In the genomic region with DNA sequence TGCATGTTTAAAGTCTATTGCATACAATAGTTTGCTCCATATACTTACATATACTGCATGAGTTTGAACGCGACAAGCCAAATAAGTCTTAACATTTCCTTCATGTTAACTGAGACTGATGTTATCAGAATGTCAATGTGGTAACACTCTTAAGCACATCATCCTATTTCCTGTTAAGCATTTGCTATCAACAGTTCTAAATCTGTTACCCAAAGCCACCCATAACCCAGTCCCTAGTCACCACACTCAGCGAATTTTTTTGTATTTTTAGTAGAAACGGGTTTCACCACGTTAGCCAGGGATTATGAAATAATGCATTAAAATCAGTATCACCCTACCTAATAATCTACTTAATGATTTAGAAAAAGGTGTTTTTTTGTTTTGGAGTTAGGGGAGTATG, we compare ENCODE assay signal across 15 cellular contexts. TPM values are rescaled to one million over a fixed set of nuclear protein-coding genes. Genes with fewer than 3 reads are reported as not detected.
A peak's percentile ranks its signal among the peaks of the same experiment; 100 is the strongest.
DNase-seq lines count a peak whose midpoint lies in the region; ATAC-seq and TF ChIP-seq lines count a peak whose summit lies in the region.
"Had no signal": no experiment of that assay in that cellular context is flagged by ENCODE, and none has a peak within 500 bp of the region (broad histone marks: within the 10 kb centered on the region; RNA-seq: fewer than 3 reads in every experiment).

No MANE protein-coding gene starts in this region.

- peaks cover 68% of the 10 kb centered on the region for H3K36me3 ChIP-seq in CD8-positive, alpha-beta memory T cell (ENCODE audit: insufficient read depth, low read length)
- H3K36me3 ChIP-seq in mucosa of descending colon (ENCODE audit: low read depth) (peaks cover 18% of the 10 kb centered on the region), colonic mucosa (peaks cover 45% of the 10 kb centered on the region)

- peaks cover 23 to 88% (median 30%) of the 10 kb centered on the region in 3 donors for H3K36me3 Mint-ChIP-seq in CD8-positive, alpha-beta memory T cell
- peaks cover 6% of the 10 kb centered on the region for H3K36me3 Mint-ChIP-seq in IgD-negative memory B cell
- peaks cover 77% of the 10 kb centered on the region for H3K36me3 Mint-ChIP-seq in activated CD8-positive, alpha-beta T cell treated with anti-CD3 and anti-CD28 coated beads, Interleukin-2, amount 10 ng/mL, durations not matched to agents 7 days and 5 days (ENCODE audit: low read depth)

- peaks cover 67 to 84% (median 78%) of the 10 kb centered on the region in 3 donors for H3K4me1 Mint-ChIP-seq in CD8-positive, alpha-beta memory T cell
- H3K4me1 Mint-ChIP-seq in IgD-negative memory B cell: peaks cover 20 to 35% (median 35%) of the 10 kb centered on the region in 3 donors
- H3K4me1 Mint-ChIP-seq in activated CD8-positive, alpha-beta T cell treated with anti-CD3 and anti-CD28 coated beads, Interleukin-2, amount 10 ng/mL, durations not matched to agents 7 days and 5 days (ENCODE audit: low read depth): peaks cover 65% of the 10 kb centered on the region

- TF ChIP-seq CTCF in mucosa of descending colon (IDR thresholded peaks at IDR 0.05) (no peak), colonic mucosa (IDR thresholded peaks at IDR 0.05) (no peak)

- POLR2A ChIA-PET in CD8-positive, alpha-beta memory T cell (lab: Charles Lee): interaction anchor here (0.6 to 1.4 kb wide), 3 partner anchors 14 to 204 kb away, joined by 3 to 6 read pairs (median 5); no protein-coding TSS in a partner anchor
- POLR2A ChIA-PET in activated CD8-positive, alpha-beta T cell treated with anti-CD3 and anti-CD28 coated beads, Interleukin-2, amount 10 ng/mL, durations not matched to agents 7 days and 5 days (lab: Charles Lee): interaction anchor here (0.6 kb wide), 1 partner anchor 28 kb away, joined by 4 read pairs; no protein-coding TSS in a partner anchor

- no peaks in the 10 kb centered on the region for H3K9me3 ChIP-seq in CD8-positive, alpha-beta memory T cell (ENCODE audit: low read length)
- H3K9me3 ChIP-seq in mucosa of descending colon (no peaks in the 10 kb centered on the region), colonic mucosa (no peaks in the 10 kb centered on the region)
- H3K9me3 ChIP-seq: SJCRH30, tibial nerve had no signal

- intact Hi-C loops in mucosa of descending colon (cut with DNase I, micrococcal nuclease) (no loop called here), colonic mucosa (cut with DNase I) (loop anchor here (10.0 kb wide), 1 partner anchor 155 kb away; the partner anchor contains the start of gene SUPT16H)

- H3K4me1 ChIP-seq in CD8-positive, alpha-beta memory T cell (ENCODE audit: insufficient read depth, low read length): peaks cover 70% of the 10 kb centered on the region
- no peaks in the 10 kb centered on the region for H3K4me1 ChIP-seq in mucosa of descending colon (ENCODE audit: low read depth)
- no peaks in the 10 kb centered on the region for H3K4me1 ChIP-seq in colonic mucosa
- H3K4me1 ChIP-seq: SJCRH30 had no signal

- no peak overlapping the region for H3K4me3 ChIP-seq in CD8-positive, alpha-beta memory T cell (ENCODE audit: low read length)
- H3K4me3 ChIP-seq in mucosa of descending colon (no peak overlapping the region), colonic mucosa (no peak overlapping the region)
- H3K4me3 ChIP-seq: SJCRH30, tibial nerve had no signal

- H3K4me3 Mint-ChIP-seq in CD8-positive, alpha-beta memory T cell: peak overlapping the region; percentile 60 to 87 (median 76)
- H3K4me3 Mint-ChIP-seq in IgD-negative memory B cell: peak overlapping the region in 1 of 4 donors; percentile 62
- H3K4me3 Mint-ChIP-seq in activated CD8-positive, alpha-beta T cell treated with anti-CD3 and anti-CD28 coated beads, Interleukin-2, amount 10 ng/mL, durations not matched to agents 7 days and 5 days: peak overlapping the region; percentile 54

- CTCF ChIA-PET in CD8-positive, alpha-beta memory T cell (lab: Charles Lee): interaction anchor here (2.6 kb wide), 1 partner anchor 25 kb away, joined by 10 read pairs; no protein-coding TSS in a partner anchor
- CTCF ChIA-PET in activated CD8-positive, alpha-beta T cell treated with anti-CD3 and anti-CD28 coated beads, Interleukin-2, amount 10 ng/mL, durations not matched to agents 7 days and 5 days (lab: Charles Lee): interaction anchor here (0.7 to 3.0 kb wide), 3 partner anchors 11 to 35 kb away, joined by 3 to 22 read pairs (median 4); no protein-coding TSS in a partner anchor

- H3K27ac ChIP-seq in CD8-positive, alpha-beta memory T cell (ENCODE audit: low read depth, low read length): peak overlapping the region; percentile 29
- H3K27ac ChIP-seq in colonic mucosa: no peak overlapping the region
- H3K27ac ChIP-seq: SJCRH30, tibial nerve had no signal

- peak; percentile 88 for ATAC-seq in activated CD8-positive, alpha-beta T cell treated with anti-CD3 and anti-CD28 coated beads, Interleukin-2, amount 10 ng/mL, durations not matched to agents 7 days and 5 days
- ATAC-seq in mucosa of descending colon: peak; percentile 68

- H3K27ac Mint-ChIP-seq in CD8-positive, alpha-beta memory T cell: peak overlapping the region; percentile 85 to 97 (median 91)
- H3K27ac Mint-ChIP-seq in IgD-negative memory B cell: peak overlapping the region; percentile 63 to 81 (median 71)
- peak overlapping the region; percentile 90 for H3K27ac Mint-ChIP-seq in activated CD8-positive, alpha-beta T cell treated with anti-CD3 and anti-CD28 coated beads, Interleukin-2, amount 10 ng/mL, durations not matched to agents 7 days and 5 days

- no peak overlapping the region for H3K9ac ChIP-seq in colonic mucosa (ENCODE audit: low read depth in 2 of 2, low read length in 2 of 2)

- no peaks in the 10 kb centered on the region for H3K9me3 Mint-ChIP-seq in CD8-positive, alpha-beta memory T cell
- H3K9me3 Mint-ChIP-seq in IgD-negative memory B cell: no peaks in the 10 kb centered on the region
- no peaks in the 10 kb centered on the region for H3K9me3 Mint-ChIP-seq in activated CD8-positive, alpha-beta T cell treated with anti-CD3 and anti-CD28 coated beads, Interleukin-2, amount 10 ng/mL, durations not matched to agents 7 days and 5 days (ENCODE audit: insufficient read depth)

- H3K27me3 ChIP-seq in CD8-positive, alpha-beta memory T cell (ENCODE audit: insufficient read depth, low read length, poor library complexity, severe bottlenecking): no peaks in the 10 kb centered on the region
- H3K27me3 ChIP-seq in colonic mucosa: no peaks in the 10 kb centered on the region
- H3K27me3 ChIP-seq: SJCRH30, tibial nerve had no signal

- peak in 2 of 5 donors; percentile 58 to 67 for DNase-seq in CD8-positive, alpha-beta memory T cell
- DNase-seq in activated CD8-positive, alpha-beta T cell treated with anti-CD3 and anti-CD28 coated beads, Interleukin-2, amount 10 ng/mL, durations not matched to agents 7 days and 5 days: no peak
- DNase-seq in mucosa of descending colon (no peak), SHP77 (lab: John Stamatoyannopoulos, UW) (no peak), NCI-H2227 (lab: John Stamatoyannopoulos, UW; ENCODE audit: unreplicated experiment) (no peak), colonic mucosa (no peak)
- DNase-seq: C1 segment of cervical spinal cord; effector CD4-positive, alpha-beta T cell; hippocampal formation; left cardiac atrium; NCI-H1105 treated with DMSO at 0.1 percent for 48 hours; NCI-H345; SJCRH30 had no signal

- no peaks in the 10 kb centered on the region for H3K27me3 Mint-ChIP-seq in CD8-positive, alpha-beta memory T cell
- no peaks in the 10 kb centered on the region for H3K27me3 Mint-ChIP-seq in IgD-negative memory B cell
- H3K27me3 Mint-ChIP-seq in activated CD8-positive, alpha-beta T cell treated with anti-CD3 and anti-CD28 coated beads, Interleukin-2, amount 10 ng/mL, durations not matched to agents 7 days and 5 days (ENCODE audit: low read depth): no peaks in the 10 kb centered on the region

RNA-seq across cellular contexts. Expression of gene HNRNPC, which starts 39.4 kb away (rescaled TPM):
- total RNA-seq in CD8-positive, alpha-beta memory T cell: 1,000 to 10,000 TPM; 1,158 to 1,180 TPM
- 700 TPM for polyA plus RNA-seq in CD8-positive, alpha-beta memory T cell
- 741 TPM for polyA plus RNA-seq in IgD-negative memory B cell
- 100 to 1,000 TPM; 768 to 782 TPM for total RNA-seq in activated CD8-positive, alpha-beta T cell treated with anti-CD3 and anti-CD28 coated beads, Interleukin-2, amount 10 ng/mL, durations not matched to agents 7 days and 5 days
- total RNA-seq in mucosa of descending colon (100 to 1,000 TPM; 273 to 334 (median 312) TPM), colonic mucosa (100 to 1,000 TPM; 363 to 653 TPM)

RNA-seq across cellular contexts. Expression of gene RPGRIP1, which starts 50.1 kb away (rescaled TPM):
- total RNA-seq in CD8-positive, alpha-beta memory T cell: not detected
- not detected for polyA plus RNA-seq in CD8-positive, alpha-beta memory T cell
- polyA plus RNA-seq in IgD-negative memory B cell: 0.14 TPM
- not detected for total RNA-seq in activated CD8-positive, alpha-beta T cell treated with anti-CD3 and anti-CD28 coated beads, Interleukin-2, amount 10 ng/mL, durations not matched to agents 7 days and 5 days
- total RNA-seq in mucosa of descending colon: under 1 TPM in 2 of 3 donors, not detected in 1; 0.09 to 0.20 TPM
- under 1 TPM in 1 of 2 donors, not detected in 1; 0.40 TPM for total RNA-seq in colonic mucosa
- total RNA-seq: SJCRH30 had no signal
